20 cellular contexts compared by ENCODE assay signal in genomic region chr19:10363789-10364281, GRCh38. TPM values are rescaled to one million over a fixed set of nuclear protein-coding genes. Genes with fewer than 3 reads are reported as not detected.
DNase-seq lines count a peak whose midpoint lies in the region; ATAC-seq and TF ChIP-seq lines count a peak whose summit lies in the region.
"Had no signal": no experiment of that assay in that cellular context is flagged by ENCODE, and none has a peak within 500 bp of the region (broad histone marks: within the 10 kb centered on the region; RNA-seq: fewer than 3 reads in every experiment).

No MANE protein-coding gene starts in this region.

- peaks cover 7% of the 10 kb centered on the region for H3K4me1 Mint-ChIP-seq in stimulated activated effector memory CD8-positive, alpha-beta T cell treated with anti-CD3 and anti-CD28 coated beads, Interleukin-12 subunit alpha, Interleukin-12 subunit beta, amount 100 ng/mL, for 72 hours
- no peaks in the 10 kb centered on the region for H3K4me1 Mint-ChIP-seq in immature natural killer cell
- H3K4me1 Mint-ChIP-seq: activated naive CD4-positive, alpha-beta T cell treated with anti-CD3 and anti-CD28 coated beads, Interleukin-2, amount 10 ng/mL, durations not matched to agents 7 days and 5 days had no signal

- H3K4me1 ChIP-seq in PC-9 (replicated peaks; ENCODE audit: insufficient read depth) = no peaks in the 10 kb centered on the region

- intact Hi-C loops in PC-9 (cut with micrococcal nuclease; ENCODE audit: unreplicated experiment) = no loop called here

- H3K27ac ChIP-seq in PC-9 = no peak overlapping the region
- H3K27ac ChIP-seq: C4-2B had no signal

- H3K9me2 ChIP-seq in PC-9 (ENCODE audit: insufficient read depth) = no peaks in the 10 kb centered on the region

- peak; percentile 24 to 38 for ATAC-seq in activated naive CD4-positive, alpha-beta T cell treated with anti-CD3 and anti-CD28 coated beads, Interleukin-2, amount 50 U/mL, for 72 hours
- ATAC-seq in stimulated activated effector memory CD8-positive, alpha-beta T cell treated with anti-CD3 and anti-CD28 coated beads, Interleukin-12 subunit alpha, Interleukin-12 subunit beta, amount 100 ng/mL, for 72 hours = peak; percentile 67
- no peak for ATAC-seq in HG03378 (IDR thresholded peaks at IDR 0.05; ENCODE audit: unreplicated experiment)
- ATAC-seq: naive thymus-derived CD8-positive, alpha-beta T cell had no signal

- H3K27ac Mint-ChIP-seq in activated naive CD4-positive, alpha-beta T cell treated with anti-CD3 and anti-CD28 coated beads, Interleukin-2, amount 50 U/mL, for 72 hours = no peak overlapping the region
- H3K27ac Mint-ChIP-seq in stimulated activated effector memory CD8-positive, alpha-beta T cell treated with anti-CD3 and anti-CD28 coated beads, Interleukin-12 subunit alpha, Interleukin-12 subunit beta, amount 100 ng/mL, for 72 hours = no peak overlapping the region
- peak overlapping the region in 1 of 6 donors; percentile 14 for H3K27ac Mint-ChIP-seq in immature natural killer cell
- H3K27ac Mint-ChIP-seq: activated naive CD4-positive, alpha-beta T cell treated with anti-CD3 and anti-CD28 coated beads, Interleukin-2, amount 10 ng/mL, durations not matched to agents 7 days and 5 days; dendritic cell treated with granulocyte-macrophage colony-stimulating factor and Interleukin-4, amounts not matched to agents 40 ng/mL and 50 ng/mL, for 4 days; memory B cell; T-helper 1 cell treated with Interleukin-12 subunit alpha and Interleukin-12 subunit beta and Interleukin-4 antibody, amounts not matched to agents 30 μg/mL and 1 μg/mL, for 36 hours had no signal

- CTCF ChIA-PET in PC-9 (lab: Charles Lee) = no interaction called here

- H3K4me3 Mint-ChIP-seq in stimulated activated effector memory CD8-positive, alpha-beta T cell treated with anti-CD3 and anti-CD28 coated beads, Interleukin-12 subunit alpha, Interleukin-12 subunit beta, amount 100 ng/mL, for 72 hours = no peak overlapping the region
- no peak overlapping the region for H3K4me3 Mint-ChIP-seq in immature natural killer cell
- H3K4me3 Mint-ChIP-seq: activated naive CD4-positive, alpha-beta T cell treated with anti-CD3 and anti-CD28 coated beads, Interleukin-2, amount 10 ng/mL, durations not matched to agents 7 days and 5 days; dendritic cell treated with granulocyte-macrophage colony-stimulating factor and Interleukin-4, amounts not matched to agents 40 ng/mL and 50 ng/mL, for 4 days; memory B cell; naive thymus-derived CD8-positive, alpha-beta T cell; T-helper 1 cell treated with Interleukin-12 subunit alpha and Interleukin-12 subunit beta and Interleukin-4 antibody, amounts not matched to agents 30 μg/mL and 1 μg/mL, for 36 hours had no signal

- H4K20me1 ChIP-seq in PC-9 (ENCODE audit: insufficient read depth) = no peaks in the 10 kb centered on the region

- H3K9me3 Mint-ChIP-seq in activated naive CD4-positive, alpha-beta T cell treated with anti-CD3 and anti-CD28 coated beads, Interleukin-2, amount 50 U/mL, for 72 hours = no peaks in the 10 kb centered on the region
- H3K9me3 Mint-ChIP-seq in stimulated activated effector memory CD8-positive, alpha-beta T cell treated with anti-CD3 and anti-CD28 coated beads, Interleukin-12 subunit alpha, Interleukin-12 subunit beta, amount 100 ng/mL, for 72 hours = no peaks in the 10 kb centered on the region
- H3K9me3 Mint-ChIP-seq in immature natural killer cell = no peaks in the 10 kb centered on the region
- H3K9me3 Mint-ChIP-seq: activated naive CD4-positive, alpha-beta T cell treated with anti-CD3 and anti-CD28 coated beads, Interleukin-2, amount 10 ng/mL, durations not matched to agents 7 days and 5 days; dendritic cell treated with granulocyte-macrophage colony-stimulating factor and Interleukin-4, amounts not matched to agents 40 ng/mL and 50 ng/mL, for 4 days; memory B cell; naive thymus-derived CD8-positive, alpha-beta T cell; T-helper 1 cell treated with Interleukin-12 subunit alpha and Interleukin-12 subunit beta and Interleukin-4 antibody, amounts not matched to agents 30 μg/mL and 1 μg/mL, for 36 hours had no signal

- H3K4me3 ChIP-seq in PC-9 (no peak overlapping the region), epithelial cell of esophagus (ENCODE audit: low read length) (no peak overlapping the region)

- peaks cover 10% of the 10 kb centered on the region for H3K36me3 ChIP-seq in PC-9 (ENCODE audit: low read depth)

- H2AFZ ChIP-seq in PC-9 = no peak overlapping the region

- POLR2A ChIA-PET in PC-9 (lab: Charles Lee; ENCODE audit: unreplicated experiment) = no interaction called here

- no peaks in the 10 kb centered on the region for H3K27me3 ChIP-seq in PC-9 (ENCODE audit: insufficient read depth, low read depth)

- TF ChIP-seq CTCF in PC-9 (conservative IDR thresholded peaks at IDR 0.05) (no peak), epithelial cell of esophagus (IDR thresholded peaks at IDR 0.05; ENCODE audit: insufficient read depth, low read depth, low read length, missing control alignments) (no peak)

- no peak overlapping the region for H3K4me2 ChIP-seq in PC-9

- no peaks in the 10 kb centered on the region for H3K9me3 ChIP-seq in PC-9 (ENCODE audit: insufficient read depth, low read depth)

- no peaks in the 10 kb centered on the region for H3K79me2 ChIP-seq in PC-9 (ENCODE audit: low read depth)

- no peak for DNase-seq in activated naive CD4-positive, alpha-beta T cell treated with anti-CD3 and anti-CD28 coated beads, Interleukin-2, amount 50 U/mL, for 72 hours (ENCODE audit: low spot score in 2 of 2)
- no peak for DNase-seq in activated naive CD4-positive, alpha-beta T cell treated with anti-CD3 and anti-CD28 coated beads, Interleukin-2, amount 50 U/mL, for 16 hours
- DNase-seq in PC-9 = peak; percentile 24 to 66
- peak; percentile 50 for DNase-seq in epithelial cell of esophagus (ENCODE audit: low read depth)
- no peak for DNase-seq in stimulated activated effector memory CD8-positive, alpha-beta T cell treated with anti-CD3 and anti-CD28 coated beads, Interleukin-12 subunit alpha, Interleukin-12 subunit beta, amount 100 ng/mL, for 72 hours (ENCODE audit: low spot score in 2 of 2)
- no peak for DNase-seq in H4 (ENCODE audit: low spot score)
- no peak for DNase-seq in immature natural killer cell
- DNase-seq: activated CD4-positive, alpha-beta T cell treated with anti-CD3 and anti-CD28 coated beads, Interleukin-2, amount 50 U/mL, for 48 hours; activated naive CD4-positive, alpha-beta T cell treated with anti-CD3 and anti-CD28 coated beads, Interleukin-2, amount 10 ng/mL, durations not matched to agents 7 days and 5 days; activated T-cell treated with anti-CD3 and anti-CD28 coated beads, Interleukin-2, amount 50 U/mL, for 1 hour; GF-D8; kidney; naive thymus-derived CD8-positive, alpha-beta T cell; NCI-H1436; NCI-H526 had no signal

- peaks cover 4% of the 10 kb centered on the region; the same call in 1 of the 2 replicates for H3F3A ChIP-seq in PC-9 (ENCODE audit: insufficient read depth, low read depth)

- BruUV-seq in PC-9 (replicated peaks; lab: Mats Ljungman, UMichigan) = no TSS peak

- no peaks in the 10 kb centered on the region for H3K36me3 Mint-ChIP-seq in activated naive CD4-positive, alpha-beta T cell treated with anti-CD3 and anti-CD28 coated beads, Interleukin-2, amount 50 U/mL, for 72 hours
- H3K36me3 Mint-ChIP-seq in stimulated activated effector memory CD8-positive, alpha-beta T cell treated with anti-CD3 and anti-CD28 coated beads, Interleukin-12 subunit alpha, Interleukin-12 subunit beta, amount 100 ng/mL, for 72 hours = peaks cover 100% of the 10 kb centered on the region
- H3K36me3 Mint-ChIP-seq in immature natural killer cell = peaks cover 8 to 24% (median 13%) of the 10 kb centered on the region in 3 donors

- peaks cover 0 to 7% (median 0%) of the 10 kb centered on the region in 3 donors for H3K27me3 Mint-ChIP-seq in immature natural killer cell (ENCODE audit: low read depth in 3 of 3)
- H3K27me3 Mint-ChIP-seq: activated naive CD4-positive, alpha-beta T cell treated with anti-CD3 and anti-CD28 coated beads, Interleukin-2, amount 10 ng/mL, durations not matched to agents 7 days and 5 days; dendritic cell treated with granulocyte-macrophage colony-stimulating factor and Interleukin-4, amounts not matched to agents 40 ng/mL and 50 ng/mL, for 4 days; memory B cell; naive thymus-derived CD8-positive, alpha-beta T cell had no signal

RNA-seq across cellular contexts. Expression of gene TYK2, which starts 16.5 kb away (rescaled TPM):
- total RNA-seq in activated naive CD4-positive, alpha-beta T cell treated with anti-CD3 and anti-CD28 coated beads, Interleukin-2, amount 50 U/mL, for 72 hours = 100 to 1,000 TPM; 164 to 232 TPM
- total RNA-seq in PC-9 (2021) = 94.7 and 102 TPM in 2 replicates
- total RNA-seq in H4 (2014; rRNA removed; shearing (Covaris generic)) = 28.2 and 37.1 TPM in 2 replicates
- 100 to 1,000 TPM in 1 of 3 donors, 10 to 100 TPM in 2; 33.6 to 105 (median 40.6) TPM for polyA plus RNA-seq in immature natural killer cell

RNA-seq across cellular contexts. Expression of gene ICAM3, which starts 24.4 kb away (rescaled TPM):
- 100 to 1,000 TPM; 143 to 145 TPM for total RNA-seq in activated naive CD4-positive, alpha-beta T cell treated with anti-CD3 and anti-CD28 coated beads, Interleukin-2, amount 50 U/mL, for 72 hours
- 14.0 and 22.7 TPM in 2 replicates for total RNA-seq in PC-9 (2021)
- 7.3 and 11.2 TPM in 2 replicates for total RNA-seq in H4 (2014; rRNA removed; shearing (Covaris generic))
- polyA plus RNA-seq in immature natural killer cell = 100 to 1,000 TPM; 263 to 292 (median 280) TPM

RNA-seq across cellular contexts. Expression of gene RAVER1, which starts 30.5 kb away (rescaled TPM):
- 100 to 1,000 TPM in 1 of 2 donors, 10 to 100 TPM in 1; 52.5 to 101 TPM for total RNA-seq in activated naive CD4-positive, alpha-beta T cell treated with anti-CD3 and anti-CD28 coated beads, Interleukin-2, amount 50 U/mL, for 72 hours
- total RNA-seq in PC-9 (2021) = 52.9 and 83.9 TPM in 2 replicates
- total RNA-seq in H4 (2014; rRNA removed; shearing (Covaris generic)) = 7.1 and 8.2 TPM in 2 replicates
- 10 to 100 TPM in 1 of 3 donors, 1 to 10 TPM in 2; 8.7 to 31.5 (median 9.7) TPM for polyA plus RNA-seq in immature natural killer cell

RNA-seq across cellular contexts. Expression of gene CDC37, which starts 39.5 kb away (rescaled TPM):
- 100 to 1,000 TPM; 140 to 188 TPM for total RNA-seq in activated naive CD4-positive, alpha-beta T cell treated with anti-CD3 and anti-CD28 coated beads, Interleukin-2, amount 50 U/mL, for 72 hours
- 156 and 191 TPM in 2 replicates for total RNA-seq in PC-9 (2021)
- 105 and 132 TPM in 2 replicates for total RNA-seq in H4 (2014; rRNA removed; shearing (Covaris generic))
- 100 to 1,000 TPM in 1 of 3 donors, 10 to 100 TPM in 2; 46.5 to 100 (median 62.7) TPM for polyA plus RNA-seq in immature natural killer cell

RNA-seq across cellular contexts. Expression of gene FDX2, which starts 48.0 kb away (rescaled TPM):
- total RNA-seq in activated naive CD4-positive, alpha-beta T cell treated with anti-CD3 and anti-CD28 coated beads, Interleukin-2, amount 50 U/mL, for 72 hours = 10 to 100 TPM in 1 of 2 donors, 1 to 10 TPM in 1; 8.1 to 16.7 TPM
- 23.1 and 29.2 TPM in 2 replicates for total RNA-seq in PC-9 (2021)
- total RNA-seq in H4 (2014; rRNA removed; shearing (Covaris generic)) = 23.6 and 40.0 TPM in 2 replicates
- polyA plus RNA-seq in immature natural killer cell = 10 to 100 TPM; 12.5 to 17.8 (median 16.6) TPM

Comparison
In these comparisons a context has a peak if more than half of its experiments do, and no peak if none do; other contexts are left out.
1. DNase-seq: peak in PC-9 (2 of 2) and epithelial cell of esophagus (single experiment); none in activated naive CD4-positive, alpha-beta T cell treated with anti-CD3 and anti-CD28 coated beads, Interleukin-2, amount 50 U/mL, for 72 hours (0 of 2), activated naive CD4-positive, alpha-beta T cell treated with anti-CD3 and anti-CD28 coated beads, Interleukin-2, amount 50 U/mL, for 16 hours (single experiment), stimulated activated effector memory CD8-positive, alpha-beta T cell treated with anti-CD3 and anti-CD28 coated beads, Interleukin-12 subunit alpha, Interleukin-12 subunit beta, amount 100 ng/mL, for 72 hours (0 of 2), H4 (single experiment) and immature natural killer cell (0 of 3).